Comparison of ENCODE assay signal across 1 cellular context in genomic region chr11:61694971-61695706, GRCh38.
TF ChIP-seq lines count a peak whose summit lies in the region.

No MANE protein-coding gene starts in this region.

TF ChIP-seq in GM23338, 12 proteins besides CTCF, POLR2A, EP300 and RAD21 (continued from another document):
- TF ChIP-seq ZNF331 (CRISPR knock-in tag; IDR thresholded peaks at IDR 0.05; ENCODE audit: low read depth) (no peak), JUNB (IDR thresholded peaks at IDR 0.05; ENCODE audit: unreplicated experiment) (no peak)
